In the genomic region with DNA sequence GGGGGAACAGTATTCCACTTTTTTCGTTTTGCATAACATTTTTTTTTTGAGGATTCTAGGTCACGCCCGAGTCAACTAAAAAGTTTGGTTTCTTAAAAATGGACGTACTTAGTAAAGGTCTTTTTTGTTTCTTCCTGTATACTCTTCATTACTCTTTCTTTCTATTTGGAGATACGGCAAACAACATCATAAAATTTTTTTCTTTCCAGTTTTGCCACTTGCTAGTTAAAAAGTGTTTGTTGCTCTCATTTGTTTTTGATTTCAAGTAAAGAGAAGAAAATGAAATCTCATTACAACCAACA, we compare ENCODE assay signal across 8 cellular contexts. TPM values are rescaled to one million over a fixed set of nuclear protein-coding genes. Genes with fewer than 3 reads are reported as not detected.
DNase-seq lines count a peak whose midpoint lies in the region; ATAC-seq and TF ChIP-seq lines count a peak whose summit lies in the region.

No MANE protein-coding gene starts in this region.

- peaks cover 36 to 56% (median 50%) of the 10 kb centered on the region in 3 donors for H3K4me1 Mint-ChIP-seq in T-cell

- peak overlapping the region; percentile 96 for H3K27ac ChIP-seq in rectal smooth muscle tissue (ENCODE audit: low read depth, low read length)

- no peaks in the 10 kb centered on the region for H3K27me3 ChIP-seq in rectal smooth muscle tissue (ENCODE audit: control insufficient read depth, insufficient read depth, low read length)

- H3K36me3 Mint-ChIP-seq in T-cell = peaks cover 5% of the 10 kb centered on the region

- H3K27me3 Mint-ChIP-seq in T-cell = no peaks in the 10 kb centered on the region

- POLR2A ChIA-PET in T-cell (lab: Charles Lee) = interaction anchor here in 1 of 2 donors (0.6 kb wide), 1 partner anchor 323 kb away, joined by 3 read pairs; no protein-coding TSS in a partner anchor

- H3K36me3 ChIP-seq in rectal smooth muscle tissue (ENCODE audit: control insufficient read depth, insufficient read depth, low read length) = no peaks in the 10 kb centered on the region

- H3K4me3 ChIP-seq in GM12865 (ENCODE audit: low read depth, low read length) (peak overlapping the region; percentile 100), fibroblast of mammary gland (ENCODE audit: control insufficient read depth, low read depth, low read length) (peak overlapping the region; percentile 91), rectal smooth muscle tissue (ENCODE audit: low read length) (peak overlapping the region; percentile 85)

- CTCF ChIA-PET in T-cell (lab: Charles Lee) = interaction anchor here in 1 of 2 donors (0.5 to 2.6 kb wide), 4 partner anchors 145 to 717 kb away, joined by 3 to 10 read pairs (median 4); partner anchors contain the start of gene POU2F1

- peak overlapping the region; percentile 87 to 96 (median 95) for H3K4me3 Mint-ChIP-seq in T-cell

- peak overlapping the region; percentile 91 to 96 for H3K27ac Mint-ChIP-seq in T-cell

- H3K4me1 ChIP-seq in rectal smooth muscle tissue (ENCODE audit: control insufficient read depth, insufficient read depth, low read length) = peaks cover 18% of the 10 kb centered on the region

- peak overlapping the region; percentile 94 for H3K9ac ChIP-seq in rectal smooth muscle tissue (ENCODE audit: low read length)

- ATAC-seq in T-cell (replicated peaks in 1 of 4) = no peak
- no peak for ATAC-seq in GM19324 (IDR thresholded peaks at IDR 0.05; ENCODE audit: low FRiP score, unreplicated experiment)

- TF ChIP-seq CTCF in GM12865 (IDR thresholded peaks at IDR 0.05; ENCODE audit: insufficient read depth, low read depth, low read length, missing control alignments) (no peak), fibroblast of mammary gland (conservative IDR thresholded peaks at IDR 0.05; ENCODE audit: control insufficient read depth, insufficient read depth, low read depth, low read length) (no peak)

- no peak for DNase-seq in GM12865 (ENCODE audit: low read depth)
- DNase-seq in T-cell = no peak
- DNase-seq in fibroblast of mammary gland (ENCODE audit: low read depth) = no peak
- no peak for DNase-seq in HUDEP-2 (lab: John Stamatoyannopoulos, UW; ENCODE audit: unreplicated experiment in 76 of 76)
- DNase-seq in cerebellum (ENCODE audit: low spot score) = no peak
- no peak for DNase-seq in 8988T

- no peaks in the 10 kb centered on the region for H3K9me3 Mint-ChIP-seq in T-cell

RNA-seq across cellular contexts. Expression of gene MPC2, which starts 0.8 kb away (rescaled TPM):
- 10 to 100 TPM; 29.6 to 36.0 (median 33.1) TPM for total RNA-seq in T-cell
- 24.3 TPM for total RNA-seq in cerebellum

RNA-seq across cellular contexts. Expression of gene DCAF6, which starts 1.2 kb away (rescaled TPM):
- 10 to 100 TPM; 21.6 to 27.4 (median 26.9) TPM for total RNA-seq in T-cell
- 52.2 TPM for total RNA-seq in cerebellum

RNA-seq across cellular contexts. Expression of gene ADCY10, which starts 23.7 kb away (rescaled TPM):
- total RNA-seq in T-cell = under 1 TPM; 0.06 to 0.82 (median 0.44) TPM
- total RNA-seq in cerebellum = 0.27 TPM
